Comparison of ENCODE assay signal across 1 cellular context in the genomic region with DNA sequence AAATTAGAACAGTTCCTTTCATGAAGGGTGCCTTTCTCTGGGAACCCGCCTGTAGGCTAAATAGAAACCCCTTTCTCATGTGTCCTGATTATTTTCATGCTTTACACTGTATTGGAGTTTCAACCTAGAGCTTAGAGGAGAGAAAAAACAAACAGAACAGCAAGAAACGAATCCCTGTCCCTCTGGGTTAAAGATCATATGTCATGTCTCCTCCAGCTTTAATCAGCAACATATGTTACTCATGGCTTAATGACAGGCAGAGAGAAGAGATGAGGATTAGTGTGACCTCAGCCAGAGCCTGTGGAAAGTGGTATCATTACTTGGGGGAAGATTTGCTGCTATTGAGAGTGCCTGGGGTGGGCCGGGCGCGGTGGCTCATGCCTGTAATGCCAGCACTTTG.
TF ChIP-seq lines count a peak whose summit lies in the region.

No MANE protein-coding gene starts in this region.

TF ChIP-seq in SK-N-SH, 30 proteins besides CTCF, POLR2A, EP300 and RAD21 (continued from another document):
- TF ChIP-seq FOSL2 (IDR thresholded peaks at IDR 0.05; ENCODE audit: borderline replicate concordance, low read depth) (no peak), PBX3 (IDR thresholded peaks at IDR 0.05) (peak; percentile 82), GATA2 (CRISPR knock-in tag; IDR thresholded peaks at IDR 0.05) (0 out of 2 replicates have a peak, but pooled peaks have one; percentile 31), JUND (IDR thresholded peaks at IDR 0.05) (no peak), MEF2A (IDR thresholded peaks at IDR 0.05; ENCODE audit: borderline replicate concordance, low read depth) (no peak), EZH2phosphoT487 (IDR thresholded peaks at IDR 0.05; ENCODE audit: borderline replicate concordance, low read depth) (no peak), RFX5 (IDR thresholded peaks at IDR 0.05; ENCODE audit: low read length) (no peak), SMC3 (IDR thresholded peaks at IDR 0.05; ENCODE audit: low read depth, low read length) (no peak), GABPA (IDR thresholded peaks at IDR 0.05; ENCODE audit: low read depth) (no peak), MAX (IDR thresholded peaks at IDR 0.05; ENCODE audit: low read depth) (0 out of 2 replicates have a peak, but pooled peaks have one; percentile 18), ELF1 (IDR thresholded peaks at IDR 0.05) (no peak), REST (IDR thresholded peaks at IDR 0.05; ENCODE audit: low read depth, low read length) (no peak), USF2 (IDR thresholded peaks at IDR 0.05; ENCODE audit: borderline replicate concordance, low read depth, low read length) (no peak), TAF1 (IDR thresholded peaks at IDR 0.05; ENCODE audit: borderline replicate concordance, low read depth, low read length) (no peak), NRF1 (IDR thresholded peaks at IDR 0.05; ENCODE audit: low read depth, low read length) (no peak), NFIC (IDR thresholded peaks at IDR 0.05; ENCODE audit: borderline replicate concordance) (no peak), YY1 (IDR thresholded peaks at IDR 0.05; ENCODE audit: low read depth) (no peak), SIN3A (IDR thresholded peaks at IDR 0.05; ENCODE audit: borderline replicate concordance, low read depth, low read length) (0 out of 2 replicates have a peak, but pooled peaks have one; percentile 20), TEAD4 (IDR thresholded peaks at IDR 0.05; ENCODE audit: borderline replicate concordance, insufficient read depth) (no peak), USF1 (IDR thresholded peaks at IDR 0.05; ENCODE audit: borderline replicate concordance, low read depth) (no peak), FOXJ3 (CRISPR knock-in tag; IDR thresholded peaks at IDR 0.05) (peak; percentile 73; the same call in 1 of the 2 replicates), CHD2 (IDR thresholded peaks at IDR 0.05; ENCODE audit: low read length, partially characterized antibody) (peak; percentile 75), FOXM1 (IDR thresholded peaks at IDR 0.05; ENCODE audit: low read depth) (no peak), POLR2AphosphoS5 (IDR thresholded peaks at IDR 0.05; ENCODE audit: low read depth, low read length) (peak; percentile 56; the same call in 1 of the 2 replicates), RXRA (IDR thresholded peaks at IDR 0.05; ENCODE audit: borderline replicate concordance, low read depth) (0 out of 2 replicates have a peak, but pooled peaks have one; percentile 15)
